ENCODE assay signal across 9 cellular contexts in the genomic region with DNA sequence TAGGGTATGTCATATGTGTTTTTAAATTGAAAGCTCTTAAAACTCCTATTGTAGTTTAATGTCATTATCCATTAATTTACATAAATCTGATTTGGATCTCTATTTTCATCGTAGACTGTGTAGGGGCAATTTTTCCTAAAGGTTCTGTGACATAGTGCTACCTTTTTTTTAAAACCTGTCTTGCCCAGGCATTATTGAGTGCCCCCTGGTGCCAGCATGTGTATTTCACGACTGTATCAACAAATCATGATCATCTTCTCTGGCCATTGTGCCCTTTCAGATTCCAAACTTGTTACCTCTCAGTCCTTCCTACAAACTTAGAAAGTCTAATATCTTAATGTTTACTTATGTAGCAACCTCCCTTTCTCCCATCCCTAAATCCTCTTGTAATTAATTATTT.
A peak's percentile ranks its signal among the peaks of the same experiment; 100 is the strongest.
DNase-seq lines count a peak whose midpoint lies in the region; ATAC-seq and TF ChIP-seq lines count a peak whose summit lies in the region.
"Had no signal": no experiment of that assay in that cellular context is flagged by ENCODE, and none has a peak within 500 bp of the region (broad histone marks: within the 10 kb centered on the region; RNA-seq: fewer than 3 reads in every experiment).

No MANE protein-coding gene starts in this region.

- H3K4me2 ChIP-seq in PC-3 (ENCODE audit: low read length) = peak overlapping the region; percentile 32; the same call in 1 of the 2 replicates

- POLR2A ChIA-PET in MCF 10A (lab: Yijun Ruan, JAX) = interaction anchor here (0.6 to 1.0 kb wide), 3 partner anchors 8 to 395 kb away, joined by 3 to 4 read pairs (median 3); a partner anchor contains a TSS
- POLR2A ChIA-PET in PC-3 (lab: Charles Lee; ENCODE audit: unreplicated experiment) = interaction anchor here (0.6 kb wide), 1 partner anchor 314 kb away, joined by 5 read pairs; a partner anchor contains a TSS

- H3K4me1 ChIP-seq in breast epithelium (no peaks in the 10 kb centered on the region), PC-3 (ENCODE audit: insufficient read depth, low read length) (peaks cover 13% of the 10 kb centered on the region), esophagus squamous epithelium (no peaks in the 10 kb centered on the region), thyroid gland (no peaks in the 10 kb centered on the region), prostate gland (replicated peaks) (no peaks in the 10 kb centered on the region)

- intact Hi-C loops in MCF 10A (cut with micrococcal nuclease) = no loop called here
- intact Hi-C loops in breast epithelium (cut with DNase I; ENCODE audit: low total_unique reads) = no loop called here
- intact Hi-C loops in PC-3 (cut with micrococcal nuclease) = loop anchor here (2.0 kb wide), 1 partner anchor 46 kb away; no protein-coding TSS in a partner anchor
- intact Hi-C loops in esophagus squamous epithelium (cut with DNase I) = no loop called here
- intact Hi-C loops in thyroid gland (cut with DNase I) = no loop called here
- intact Hi-C loops in prostate gland (cut with DNase I) = no loop called here

- TF ChIP-seq POLR2A in breast epithelium (IDR thresholded peaks at IDR 0.05) = no peak
- TF ChIP-seq POLR2A in esophagus squamous epithelium (IDR thresholded peaks at IDR 0.05) = no peak
- no peak for TF ChIP-seq POLR2A in thyroid gland (IDR thresholded peaks at IDR 0.05)
- TF ChIP-seq POLR2A in prostate gland (IDR thresholded peaks at IDR 0.05) = no peak

- no peaks in the 10 kb centered on the region for H3K79me2 ChIP-seq in PC-3 (ENCODE audit: low read length)

- no peaks in the 10 kb centered on the region for H3K36me3 ChIP-seq in breast epithelium
- peaks cover 44% of the 10 kb centered on the region for H3K36me3 ChIP-seq in PC-3 (ENCODE audit: low read depth, low read length)
- H3K36me3 ChIP-seq in esophagus squamous epithelium = peaks cover 0 to 90% (median 4%) of the 10 kb centered on the region in 3 donors
- H3K36me3 ChIP-seq in thyroid gland = peaks cover 6 to 12% of the 10 kb centered on the region in 2 donors
- peaks cover 0 to 5% of the 10 kb centered on the region in 2 donors for H3K36me3 ChIP-seq in prostate gland

- no peaks in the 10 kb centered on the region for H3K9me3 Mint-ChIP-seq in MCF 10A (ENCODE audit: unreplicated experiment)
- no peaks in the 10 kb centered on the region for H3K9me3 Mint-ChIP-seq in stimulated activated memory B cell treated with anti-CD40 and anti-IgM and Interleukin-4, amounts not matched to agents 10 μg/mL and 1 μg/mL and 100 μg/mL, for 72 hours
- H3K9me3 Mint-ChIP-seq: activated naive CD4-positive, alpha-beta T cell treated with anti-CD3 and anti-CD28 coated beads, Interleukin-2, amount 50 U/mL, for 24 hours had no signal

- peaks cover 6% of the 10 kb centered on the region for H3F3A ChIP-seq in PC-3 (ENCODE audit: low read length, unreplicated experiment)

- H3K27me3 ChIP-seq in breast epithelium (no peaks in the 10 kb centered on the region), PC-3 (ENCODE audit: low read length) (no peaks in the 10 kb centered on the region), esophagus squamous epithelium (no peaks in the 10 kb centered on the region), thyroid gland (no peaks in the 10 kb centered on the region), prostate gland (replicated peaks; ENCODE audit: insufficient read depth) (no peaks in the 10 kb centered on the region)

- ATAC-seq in PC-3 = peak; percentile 82
- no peak for ATAC-seq in stimulated activated memory B cell treated with anti-CD40 and anti-IgM and Interleukin-4, amounts not matched to agents 10 μg/mL and 1 μg/mL and 100 μg/mL, for 72 hours
- ATAC-seq in GM21515 (IDR thresholded peaks at IDR 0.05; ENCODE audit: unreplicated experiment) = no peak

- BruUV-seq in MCF 10A (replicated peaks; lab: Mats Ljungman, UMichigan) (no TSS peak), PC-3 (replicated peaks; lab: Mats Ljungman, UMichigan) (no TSS peak)

- H3K9me3 ChIP-seq in breast epithelium (no peaks in the 10 kb centered on the region), PC-3 (ENCODE audit: low read length) (no peaks in the 10 kb centered on the region), esophagus squamous epithelium (no peaks in the 10 kb centered on the region), thyroid gland (no peaks in the 10 kb centered on the region), prostate gland (no peaks in the 10 kb centered on the region)

- peaks cover 11% of the 10 kb centered on the region for H3K4me1 Mint-ChIP-seq in MCF 10A (ENCODE audit: insufficient read depth, unreplicated experiment)
- H3K4me1 Mint-ChIP-seq in stimulated activated memory B cell treated with anti-CD40 and anti-IgM and Interleukin-4, amounts not matched to agents 10 μg/mL and 1 μg/mL and 100 μg/mL, for 72 hours = no peaks in the 10 kb centered on the region
- H3K4me1 Mint-ChIP-seq: activated naive CD4-positive, alpha-beta T cell treated with anti-CD3 and anti-CD28 coated beads, Interleukin-2, amount 50 U/mL, for 24 hours had no signal

- H3K27me3 Mint-ChIP-seq in MCF 10A (ENCODE audit: insufficient read depth, unreplicated experiment) = no peaks in the 10 kb centered on the region
- H3K27me3 Mint-ChIP-seq in stimulated activated memory B cell treated with anti-CD40 and anti-IgM and Interleukin-4, amounts not matched to agents 10 μg/mL and 1 μg/mL and 100 μg/mL, for 72 hours = no peaks in the 10 kb centered on the region
- H3K27me3 Mint-ChIP-seq: activated naive CD4-positive, alpha-beta T cell treated with anti-CD3 and anti-CD28 coated beads, Interleukin-2, amount 50 U/mL, for 24 hours had no signal

- peaks cover 4% of the 10 kb centered on the region; the same call in 1 of the 2 replicates for H4K20me1 ChIP-seq in PC-3 (ENCODE audit: low read length)

- H3K4me3 ChIP-seq in breast epithelium = no peak overlapping the region
- no peak overlapping the region for H3K4me3 ChIP-seq in PC-3 (ENCODE audit: low read length)
- no peak overlapping the region for H3K4me3 ChIP-seq in esophagus squamous epithelium
- H3K4me3 ChIP-seq in thyroid gland (replicated peaks in 1 of 3) = no peak overlapping the region
- no peak overlapping the region for H3K4me3 ChIP-seq in prostate gland

- peak; percentile 24 for TF ChIP-seq CTCF in MCF 10A (IDR thresholded peaks at IDR 0.05; ENCODE audit: unreplicated experiment)
- TF ChIP-seq CTCF in breast epithelium (IDR thresholded peaks at IDR 0.05) = no peak
- TF ChIP-seq CTCF in PC-3 (conservative IDR thresholded peaks at IDR 0.05; ENCODE audit: low read depth, low read length) = peak; percentile 83
- TF ChIP-seq CTCF in esophagus squamous epithelium (IDR thresholded peaks at IDR 0.05) = peak in 4 of 6 experiments; percentile 9 to 31 (median 16)
- peak in 5 of 6 experiments; percentile 25 to 53 (median 43) for TF ChIP-seq CTCF in thyroid gland (IDR thresholded peaks at IDR 0.05)
- no peak for TF ChIP-seq CTCF in prostate gland (IDR thresholded peaks at IDR 0.05)

- H2AFZ ChIP-seq in PC-3 (ENCODE audit: low read length) = no peak overlapping the region

- no peak overlapping the region for H3K27ac Mint-ChIP-seq in MCF 10A (ENCODE audit: low read depth, unreplicated experiment)
- H3K27ac Mint-ChIP-seq in stimulated activated memory B cell treated with anti-CD40 and anti-IgM and Interleukin-4, amounts not matched to agents 10 μg/mL and 1 μg/mL and 100 μg/mL, for 72 hours = no peak overlapping the region
- H3K27ac Mint-ChIP-seq: activated naive CD4-positive, alpha-beta T cell treated with anti-CD3 and anti-CD28 coated beads, Interleukin-2, amount 50 U/mL, for 24 hours had no signal

- DNase-seq in MCF 10A (ENCODE audit: unreplicated experiment) (peak; percentile 40), breast epithelium (ENCODE audit: low spot score in 2 of 2) (no peak), PC-3 (peak; percentile 53), esophagus squamous epithelium (lab: John Stamatoyannopoulos, UW) (no peak), thyroid gland (peak; percentile 34 to 38), prostate gland (ENCODE audit: low spot score) (no peak)

- CTCF ChIA-PET in MCF 10A (lab: Yijun Ruan, JAX) (interaction anchor here (0.5 to 1.5 kb wide), 3 partner anchors 44 to 222 kb away, joined by 3 to 4 read pairs (median 4); no protein-coding TSS in a partner anchor), PC-3 (lab: Charles Lee) (no interaction called here)

- H3K4me3 Mint-ChIP-seq in MCF 10A (ENCODE audit: unreplicated experiment) = no peak overlapping the region
- H3K4me3 Mint-ChIP-seq in stimulated activated memory B cell treated with anti-CD40 and anti-IgM and Interleukin-4, amounts not matched to agents 10 μg/mL and 1 μg/mL and 100 μg/mL, for 72 hours = no peak overlapping the region
- H3K4me3 Mint-ChIP-seq: activated naive CD4-positive, alpha-beta T cell treated with anti-CD3 and anti-CD28 coated beads, Interleukin-2, amount 50 U/mL, for 24 hours had no signal

- H3K9ac ChIP-seq in PC-3 (ENCODE audit: low read length) = no peak overlapping the region

- no peaks in the 10 kb centered on the region for H3K9me2 ChIP-seq in PC-3 (replicated peaks; ENCODE audit: low read length)

- H3K27ac ChIP-seq in breast epithelium (no peak overlapping the region), PC-3 (ENCODE audit: low read length) (no peak overlapping the region), esophagus squamous epithelium (peak overlapping the region in 1 of 4 donors; percentile 45), thyroid gland (no peak overlapping the region), prostate gland (peak overlapping the region in 1 of 2 donors; percentile 30)

- H3K36me3 Mint-ChIP-seq in MCF 10A (ENCODE audit: insufficient read depth, unreplicated experiment) = peaks cover 77% of the 10 kb centered on the region
- peaks cover 37% of the 10 kb centered on the region for H3K36me3 Mint-ChIP-seq in stimulated activated memory B cell treated with anti-CD40 and anti-IgM and Interleukin-4, amounts not matched to agents 10 μg/mL and 1 μg/mL and 100 μg/mL, for 72 hours

- WGBS in esophagus squamous epithelium, 2 donors = 50 to 57% methylated on average over 2 of the region's 2 CpGs
- 82 to 87% methylated on average over 2 of the region's 2 CpGs for WGBS in thyroid gland, 2 donors
- 70% methylated on average over 2 of the region's 2 CpGs for WGBS in prostate gland

Comparison
In these comparisons a context has a peak if more than half of its experiments do, and no peak if none do; other contexts are left out.
1. DNase-seq: peak in MCF 10A (single experiment), PC-3 (single experiment) and thyroid gland (2 of 2); none in breast epithelium (0 of 2), esophagus squamous epithelium (single experiment) and prostate gland (single experiment).
2. CTCF ChIP-seq: peak in MCF 10A (single experiment), PC-3 (single experiment), esophagus squamous epithelium (4 of 6) and thyroid gland (5 of 6); none in breast epithelium (0 of 3) and prostate gland (0 of 4).